In the genomic region with DNA sequence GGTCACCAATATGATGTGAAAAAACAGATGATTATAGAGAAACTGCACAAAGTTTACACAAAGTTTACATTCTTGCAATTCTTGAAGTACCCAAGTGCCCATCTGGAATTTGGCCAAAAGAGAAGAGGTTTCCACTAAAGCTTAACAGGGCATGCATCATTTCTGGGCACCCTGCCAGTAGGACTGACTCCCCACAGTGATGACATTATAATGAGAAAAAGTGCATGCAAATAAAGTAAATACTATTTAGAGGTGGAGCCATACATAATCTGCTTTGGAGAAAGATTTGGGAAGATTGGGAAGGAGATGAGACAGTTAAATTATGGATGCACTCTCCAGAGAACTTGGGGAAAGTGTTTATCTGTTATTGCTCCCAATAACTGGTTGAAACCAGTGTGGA, we compare ENCODE assay signal across 10 cellular contexts.
DNase-seq lines count a peak whose midpoint lies in the region; ATAC-seq and TF ChIP-seq lines count a peak whose summit lies in the region.
"Had no signal": no experiment of that assay in that cellular context is flagged by ENCODE, and none has a peak within 500 bp of the region (broad histone marks: within the 10 kb centered on the region; RNA-seq: fewer than 3 reads in every experiment).

No MANE protein-coding gene starts in this region.

- ATAC-seq in HG02840 (IDR thresholded peaks at IDR 0.05; ENCODE audit: low FRiP score, unreplicated experiment) = no peak
- ATAC-seq: Right ventricle myocardium inferior had no signal

- H3K36me3 ChIP-seq in kidney epithelial cell (ENCODE audit: control insufficient read depth, insufficient read depth, low read length) = no peaks in the 10 kb centered on the region
- H3K36me3 ChIP-seq: sigmoid colon had no signal

- H3K27me3 ChIP-seq in kidney epithelial cell (ENCODE audit: control insufficient read depth, insufficient read depth, low read length) = no peaks in the 10 kb centered on the region
- H3K27me3 ChIP-seq: sigmoid colon had no signal

- no peak overlapping the region for H3K4me3 ChIP-seq in kidney epithelial cell (ENCODE audit: low read depth, low read length)
- H3K4me3 ChIP-seq: sigmoid colon had no signal

- peak; percentile 17 for DNase-seq in DMS79 (lab: John Stamatoyannopoulos, UW)
- DNase-seq in NCI-H1048 (lab: John Stamatoyannopoulos, UW) = peak; percentile 91
- peak; percentile 18 to 65 for DNase-seq in SW 1271 (lab: John Stamatoyannopoulos, UW)
- DNase-seq in kidney epithelial cell (ENCODE audit: low read depth) = peak; percentile 90
- no peak for DNase-seq in superior temporal gyrus (ENCODE audit: extremely low spot score)
- DNase-seq in T-helper 9 cell = no peak
- no peak for DNase-seq in retina
- DNase-seq: sigmoid colon had no signal

- no peak for TF ChIP-seq CTCF in kidney epithelial cell (IDR thresholded peaks at IDR 0.05; ENCODE audit: insufficient read depth, low read length, poor library complexity, severe bottlenecking)

Comparison
In these comparisons a context has a peak if more than half of its experiments do, and no peak if none do; other contexts are left out.
1. DNase-seq: peak in DMS79 (single experiment), NCI-H1048 (single experiment), SW 1271 (2 of 2) and kidney epithelial cell (single experiment); none in superior temporal gyrus (single experiment), T-helper 9 cell (single experiment) and retina (single experiment).